2 cellular contexts compared by ENCODE assay signal in the genomic region with DNA sequence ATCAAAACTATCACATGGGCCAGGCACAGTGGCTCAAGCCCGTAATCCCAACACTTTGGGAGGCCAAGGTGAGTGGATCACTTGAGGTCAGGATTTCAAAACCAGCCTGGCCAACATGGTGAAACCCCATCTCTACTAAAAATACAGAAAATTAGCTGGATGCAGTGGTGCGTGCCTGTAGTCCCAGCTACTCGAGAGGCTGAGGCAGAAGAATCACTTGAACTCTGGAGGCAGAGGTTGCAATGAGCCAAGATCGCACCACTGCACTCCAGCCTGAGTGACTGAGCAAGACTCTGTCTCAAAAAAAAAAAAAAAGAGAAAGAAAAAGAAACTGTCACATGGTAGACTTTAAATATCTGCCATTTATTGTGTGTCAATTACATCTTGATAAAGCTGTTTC. TPM values are rescaled to one million over a fixed set of nuclear protein-coding genes. Genes with fewer than 3 reads are reported as not detected.
"Had no signal": no experiment of that assay in that cellular context is flagged by ENCODE, and none has a peak within 500 bp of the region (broad histone marks: within the 10 kb centered on the region; RNA-seq: fewer than 3 reads in every experiment).

No MANE protein-coding gene starts in this region.

RNA-seq across cellular contexts. Expression of a gene that starts 44.6 kb away (rescaled TPM):
- total RNA-seq: G401, GM12878 had no signal
